ENCODE assay signal across 22 cellular contexts in the genomic region with DNA sequence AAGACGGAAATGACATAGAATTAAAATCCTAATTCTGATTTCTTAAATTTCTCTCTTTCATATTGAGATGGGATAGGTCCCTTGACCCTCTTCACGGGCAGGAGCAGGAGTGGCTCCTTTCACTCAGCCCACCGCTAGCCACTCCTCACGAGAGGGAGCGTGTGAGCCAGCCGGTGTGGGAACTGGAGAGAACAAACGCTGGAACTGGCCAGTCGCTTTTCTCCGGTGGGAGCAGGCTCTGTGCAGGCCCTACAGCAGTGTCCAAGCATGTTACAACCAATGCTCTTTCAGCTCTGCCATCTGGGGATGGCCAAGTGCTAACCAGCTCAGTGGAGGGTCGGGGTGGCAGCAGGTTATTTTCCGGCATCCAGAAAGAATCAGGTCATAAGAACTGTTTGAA.
DNase-seq lines count a peak whose midpoint lies in the region; ATAC-seq, FAIRE-seq and TF ChIP-seq lines count a peak whose summit lies in the region.
"Had no signal": no experiment of that assay in that cellular context is flagged by ENCODE, and none has a peak within 500 bp of the region (broad histone marks: within the 10 kb centered on the region; RNA-seq: fewer than 3 reads in every experiment).

No MANE protein-coding gene starts in this region.

- TF ChIP-seq RAD21 in H1 (IDR thresholded peaks at IDR 0.05 in 1 of 2, conservative IDR thresholded peaks at IDR 0.05 in 1 of 2; ENCODE audit: low read depth in 2 of 2, low read length in 2 of 2), result no peak

- FAIRE-seq in H1 (lab: Jason Lieb, UNC), result no peak
- FAIRE-seq: A204.1, D721Med, GM12891, GM18507 had no signal

- no peak overlapping the region for H3K14ac ChIP-seq in H1 (ENCODE audit: insufficient read length)

- no peak overlapping the region for H2BK15ac ChIP-seq in H1 (ENCODE audit: low read length)

- H4K91ac ChIP-seq in H1 (replicated peaks; ENCODE audit: insufficient read length, low read length), result no peak overlapping the region

- H3K4me1 Mint-ChIP-seq in neural progenitor cell, result no peaks in the 10 kb centered on the region
- H3K4me1 Mint-ChIP-seq: CD14-positive monocyte; CD8-positive, alpha-beta memory T cell; H9 had no signal

- CTCF ChIA-PET in H1 (lab: Charles Lee; ENCODE audit: partially characterized antibody), result interaction anchor here (1.2 kb wide), 1 partner anchor 51 kb away, joined by 3 read pairs; no protein-coding TSS in a partner anchor

- no peaks in the 10 kb centered on the region for H3K36me3 Mint-ChIP-seq in neural progenitor cell
- H3K36me3 Mint-ChIP-seq: CD14-positive monocyte; CD8-positive, alpha-beta memory T cell had no signal

- TF ChIP-seq POLR2A in H1 (IDR thresholded peaks at IDR 0.05; ENCODE audit: control extremely low read depth in 1 of 2, low read depth in 2 of 2, low read length in 2 of 2) (no peak), sigmoid colon (IDR thresholded peaks at IDR 0.05) (no peak)

- no peaks in the 10 kb centered on the region for H3K9me3 ChIP-seq in H1 (ENCODE audit: insufficient read depth in 2 of 2, low read depth in 1 of 2, low read length in 1 of 2)
- no peaks in the 10 kb centered on the region for H3K9me3 ChIP-seq in neural progenitor cell (ENCODE audit: low read depth)
- no peaks in the 10 kb centered on the region for H3K9me3 ChIP-seq in sigmoid colon
- H3K9me3 ChIP-seq: BE2C; BLaER1 treated with 17β-estradiol and CSF1 and Interleukin-3, amounts not matched to agents 10 nM and 100 nM had no signal

- H3K4me2 ChIP-seq in H1 (ENCODE audit: insufficient read depth in 1 of 2, low read depth in 2 of 2, low read length in 2 of 2) (no peak overlapping the region), neural progenitor cell (no peak overlapping the region)
- H3K4me2 ChIP-seq: BLaER1 treated with 17β-estradiol and CSF1 and Interleukin-3, amounts not matched to agents 10 nM and 100 nM had no signal

- H3K79me2 ChIP-seq in H1 (ENCODE audit: control insufficient read depth in 1 of 2, insufficient read depth in 2 of 2, low read length in 2 of 2), result no peaks in the 10 kb centered on the region
- H3K79me2 ChIP-seq in neural progenitor cell (ENCODE audit: low read depth), result no peaks in the 10 kb centered on the region

- intact Hi-C loops in sigmoid colon (cut with DNase I), result no loop called here

- H2BK120ac ChIP-seq in H1 (replicated peaks; ENCODE audit: low read depth, low read length), result no peak overlapping the region

- H3K23ac ChIP-seq in H1 (ENCODE audit: insufficient read length), result no peak overlapping the region

- H3K4ac ChIP-seq in H1 (replicated peaks; ENCODE audit: insufficient read length, low read depth, low read length), result no peak overlapping the region

- no peak for TF ChIP-seq EP300 in H1 (IDR thresholded peaks at IDR 0.05; ENCODE audit: borderline replicate concordance in 1 of 2, low read depth in 2 of 2, low read length in 2 of 2)
- no peak for TF ChIP-seq EP300 in sigmoid colon (IDR thresholded peaks at IDR 0.05)

- H3K79me1 ChIP-seq in H1 (ENCODE audit: low read depth, low read length), result no peaks in the 10 kb centered on the region

- no peaks in the 10 kb centered on the region for H3K9me3 Mint-ChIP-seq in neural progenitor cell
- H3K9me3 Mint-ChIP-seq: H9 had no signal

- TF ChIP-seq CTCF in H1 (IDR thresholded peaks at IDR 0.05; ENCODE audit: control extremely low read depth in 1 of 3, insufficient read depth in 1 of 3, low read depth in 1 of 3, low read length in 3 of 3), result no peak
- TF ChIP-seq CTCF in neural progenitor cell (IDR thresholded peaks at IDR 0.05), result no peak
- TF ChIP-seq CTCF in sigmoid colon (IDR thresholded peaks at IDR 0.05), result no peak
- no peak for TF ChIP-seq CTCF in GM10266 (IDR thresholded peaks at IDR 0.05; ENCODE audit: control insufficient read depth, insufficient read depth, low read depth, missing control alignments)

- POLR2A ChIA-PET in H1 (lab: Charles Lee; ENCODE audit: partially characterized antibody), result no interaction called here

- no peak overlapping the region for H2BK12ac ChIP-seq in H1 (ENCODE audit: low read depth, low read length)

- no peak overlapping the region for H4K8ac ChIP-seq in H1 (ENCODE audit: extremely low read depth, insufficient read depth, low read length)

- H3K4me1 ChIP-seq in H1 (replicated peaks in 1 of 4; ENCODE audit: control insufficient read depth in 3 of 4, insufficient read depth in 4 of 4, low read length in 3 of 4) (no peaks in the 10 kb centered on the region), neural progenitor cell (no peaks in the 10 kb centered on the region), sigmoid colon (no peaks in the 10 kb centered on the region)
- H3K4me1 ChIP-seq: BE2C; BLaER1 treated with 17β-estradiol and CSF1 and Interleukin-3, amounts not matched to agents 10 nM and 100 nM had no signal

- H3K9ac ChIP-seq in H1 (replicated peaks in 1 of 4; ENCODE audit: extremely low read depth in 1 of 4, low read depth in 3 of 4, low read length in 3 of 4) (no peak overlapping the region), neural progenitor cell (no peak overlapping the region)
- H3K9ac ChIP-seq: BLaER1 treated with 17β-estradiol and CSF1 and Interleukin-3, amounts not matched to agents 10 nM and 100 nM had no signal

- no peak overlapping the region for H2BK5ac ChIP-seq in H1 (ENCODE audit: low read depth, low read length)

- no peak overlapping the region for H3K56ac ChIP-seq in H1 (replicated peaks; ENCODE audit: insufficient read length, low read depth, low read length)

- no peaks in the 10 kb centered on the region for H3K27me3 ChIP-seq in H1 (replicated peaks in 1 of 4; ENCODE audit: control insufficient read depth in 3 of 4, extremely low read depth in 1 of 4, insufficient read depth in 3 of 4, low read length in 3 of 4)
- no peaks in the 10 kb centered on the region for H3K27me3 ChIP-seq in neural progenitor cell
- no peaks in the 10 kb centered on the region for H3K27me3 ChIP-seq in sigmoid colon
- H3K27me3 ChIP-seq: BE2C; BLaER1 treated with 17β-estradiol and CSF1 and Interleukin-3, amounts not matched to agents 10 nM and 100 nM had no signal

- H4K20me1 ChIP-seq in H1 (replicated peaks in 1 of 2; ENCODE audit: control insufficient read depth in 1 of 2, insufficient read depth in 2 of 2, low read length in 2 of 2) (no peaks in the 10 kb centered on the region), neural progenitor cell (ENCODE audit: low read depth) (no peaks in the 10 kb centered on the region)
- H4K20me1 ChIP-seq: BLaER1 treated with 17β-estradiol and CSF1 and Interleukin-3, amounts not matched to agents 10 nM and 100 nM had no signal

- H3K27ac Mint-ChIP-seq in neural progenitor cell, result no peak overlapping the region
- H3K27ac Mint-ChIP-seq: CD14-positive monocyte; CD4-positive, alpha-beta T cell; CD8-positive, alpha-beta memory T cell; H9 had no signal

- H4K5ac ChIP-seq in H1 (ENCODE audit: insufficient read length, low read depth, low read length), result no peak overlapping the region

- no peak for DNase-seq in H1 (ENCODE audit: low read depth in 1 of 2, low spot score in 2 of 2)
- no peak for DNase-seq in neural progenitor cell (ENCODE audit: low spot score)
- DNase-seq in sigmoid colon, result peak; percentile 54
- no peak for DNase-seq in GM10266 (ENCODE audit: extremely low spot score)
- no peak for DNase-seq in A172 (ENCODE audit: low spot score)
- no peak for DNase-seq in effector CD8-positive, alpha-beta T cell (lab: John Stamatoyannopoulos, UW)
- DNase-seq: BE2C; CD4-positive, alpha-beta T cell; CD8-positive, alpha-beta memory T cell; DMS 273 treated with DMSO at 0.1 percent for 48 hours; DMS79; EL; GDM1; H9 had no signal

- no peaks in the 10 kb centered on the region for H3K27me3 Mint-ChIP-seq in neural progenitor cell (ENCODE audit: insufficient read depth, low read depth)
- H3K27me3 Mint-ChIP-seq: CD4-positive, alpha-beta T cell; CD8-positive, alpha-beta memory T cell had no signal

- H2AK5ac ChIP-seq in H1 (ENCODE audit: low read depth, low read length), result no peak overlapping the region

- peak overlapping the region; percentile 67; the same call in 1 of the 2 replicates for H2AFZ ChIP-seq in H1 (ENCODE audit: low read length)
- H2AFZ ChIP-seq in neural progenitor cell (replicated peaks), result peak overlapping the region; percentile 17

- H3K4me3 ChIP-seq in H1 (ENCODE audit: extremely low read depth in 1 of 4, insufficient read depth in 2 of 4, low read depth in 3 of 4, low read length in 4 of 4), result no peak overlapping the region
- no peak overlapping the region for H3K4me3 ChIP-seq in neural progenitor cell
- H3K4me3 ChIP-seq in sigmoid colon, result no peak overlapping the region
- H3K4me3 ChIP-seq: BLaER1 treated with 17β-estradiol and CSF1 and Interleukin-3, amounts not matched to agents 10 nM and 100 nM had no signal

- no peak overlapping the region for H3K4me3 Mint-ChIP-seq in neural progenitor cell
- H3K4me3 Mint-ChIP-seq: CD14-positive monocyte; CD4-positive, alpha-beta T cell; CD8-positive, alpha-beta memory T cell; H9 had no signal

- H2BK20ac ChIP-seq in H1 (ENCODE audit: low read length), result no peak overlapping the region

- H3K23me2 ChIP-seq in H1 (ENCODE audit: low read depth, low read length), result no peaks in the 10 kb centered on the region

- 95% methylated on average over 11 of the region's 11 CpGs; no CpG with 5 or more reads in 1 of the 2 experiments for WGBS in H1 (ENCODE audit: extremely low coverage in 1 of 2, insufficient coverage in 1 of 2, insufficient read length in 1 of 2, insufficient replicate concordance in 2 of 2, low coverage in 1 of 2, low lambda C conversion rate in 2 of 2, missing lambda C conversion rate in 1 of 2), 2 experiments
- 90 to 93% methylated on average over 11 of the region's 11 CpGs for WGBS in sigmoid colon, 2 donors

- no peak overlapping the region for H3K18ac ChIP-seq in H1 (ENCODE audit: extremely low read depth, low read length)

- no peak for ATAC-seq in HG02870 (IDR thresholded peaks at IDR 0.05; ENCODE audit: unreplicated experiment)
- ATAC-seq: HCT116 had no signal

- H3K36me3 ChIP-seq in H1 (ENCODE audit: control insufficient read depth in 2 of 4, insufficient read depth in 4 of 4, low read length in 3 of 4), result no peaks in the 10 kb centered on the region
- no peaks in the 10 kb centered on the region for H3K36me3 ChIP-seq in neural progenitor cell
- no peaks in the 10 kb centered on the region for H3K36me3 ChIP-seq in sigmoid colon
- H3K36me3 ChIP-seq: BE2C; BLaER1 treated with 17β-estradiol and CSF1 and Interleukin-3, amounts not matched to agents 10 nM and 100 nM had no signal

- H3K27ac ChIP-seq in H1 (ENCODE audit: low read depth, low read length), result no peak overlapping the region
- H3K27ac ChIP-seq in neural progenitor cell, result no peak overlapping the region
- H3K27ac ChIP-seq in sigmoid colon, result no peak overlapping the region
- H3K27ac ChIP-seq: BLaER1 treated with 17β-estradiol and CSF1 and Interleukin-3, amounts not matched to agents 10 nM and 100 nM had no signal

- H3F3A ChIP-seq in neural progenitor cell (ENCODE audit: low read depth), result no peaks in the 10 kb centered on the region

TF ChIP-seq in H1, 55 proteins besides CTCF, POLR2A, EP300 and RAD21:
- TF ChIP-seq MAFK (IDR thresholded peaks at IDR 0.05; ENCODE audit: low read depth, low read length), result no peak
- TF ChIP-seq SIRT6 (IDR thresholded peaks at IDR 0.05; ENCODE audit: low read length), result no peak
- no peak for TF ChIP-seq CHD1 (IDR thresholded peaks at IDR 0.05; ENCODE audit: low read depth, low read length)
- no peak for TF ChIP-seq KDM1A (IDR thresholded peaks at IDR 0.05; ENCODE audit: borderline replicate concordance, low read length)
- TF ChIP-seq JUND (IDR thresholded peaks at IDR 0.05; ENCODE audit: low read length), result no peak
- TF ChIP-seq SRF (IDR thresholded peaks at IDR 0.05; ENCODE audit: low read depth, low read length), result no peak
TF ChIP-seq in H1: peak in this region for 0.
